ENCODE assay signal across 14 cellular contexts in genomic region chr14:95994593-95994928, GRCh38.
"Had no signal": no experiment of that assay in that cellular context is flagged by ENCODE, and none has a peak within 500 bp of the region (broad histone marks: within the 10 kb centered on the region; RNA-seq: fewer than 3 reads in every experiment).

No MANE protein-coding gene starts in this region.

- H2AFZ ChIP-seq: parathyroid adenoma had no signal

- H3K27ac ChIP-seq: parathyroid adenoma, psoas muscle, sigmoid colon, upper lobe of right lung had no signal

- H3K79me2 ChIP-seq: parathyroid adenoma had no signal

- H3K36me3 Mint-ChIP-seq: stimulated activated memory B cell treated with anti-CD40 and anti-IgM and Interleukin-4, amounts not matched to agents 10 μg/mL and 1 μg/mL and 100 μg/mL, for 72 hours had no signal

- DNase-seq: activated CD8-positive, alpha-beta memory T cell treated with anti-CD3 and anti-CD28 coated beads for 24 hours; activated gamma-delta T cell; activated naive CD4-positive, alpha-beta T cell treated with anti-CD3 and anti-CD28 coated beads, Interleukin-2, amount 50 U/mL, for 16 hours; left cardiac atrium; occipital lobe; psoas muscle; sigmoid colon; stimulated activated CD4-positive, alpha-beta T cell treated with anti-CD3 and anti-CD28 coated beads, Interleukin-4, amount 100 ng/mL, for 4 hours; upper lobe of right lung had no signal

- H3K4me1 Mint-ChIP-seq: stimulated activated memory B cell treated with anti-CD40 and anti-IgM and Interleukin-4, amounts not matched to agents 10 μg/mL and 1 μg/mL and 100 μg/mL, for 72 hours; stimulated activated naive CD8-positive, alpha-beta T cell treated with anti-CD3 and anti-CD28 coated beads, Interleukin-15, amount 100 ng/mL, for 72 hours had no signal

- H3K4me1 ChIP-seq: parathyroid adenoma, psoas muscle, sigmoid colon, upper lobe of right lung had no signal

- H3K36me3 ChIP-seq: sigmoid colon, upper lobe of right lung had no signal

- H3K4me3 ChIP-seq: psoas muscle, sigmoid colon, upper lobe of right lung had no signal

- ATAC-seq: left cardiac atrium; psoas muscle; stimulated activated memory B cell treated with anti-CD40 and anti-IgM and Interleukin-4, amounts not matched to agents 10 μg/mL and 1 μg/mL and 100 μg/mL, for 72 hours; stimulated activated naive CD8-positive, alpha-beta T cell treated with anti-CD3 and anti-CD28 coated beads, Interleukin-15, amount 100 ng/mL, for 72 hours had no signal

- H3K9ac ChIP-seq: parathyroid adenoma had no signal

- H3K4me3 Mint-ChIP-seq: naive B cell; neural crest cell; stimulated activated memory B cell treated with anti-CD40 and anti-IgM and Interleukin-4, amounts not matched to agents 10 μg/mL and 1 μg/mL and 100 μg/mL, for 72 hours; stimulated activated naive CD8-positive, alpha-beta T cell treated with anti-CD3 and anti-CD28 coated beads, Interleukin-15, amount 100 ng/mL, for 72 hours had no signal

- H3K27ac Mint-ChIP-seq: stimulated activated memory B cell treated with anti-CD40 and anti-IgM and Interleukin-4, amounts not matched to agents 10 μg/mL and 1 μg/mL and 100 μg/mL, for 72 hours; stimulated activated naive CD8-positive, alpha-beta T cell treated with anti-CD3 and anti-CD28 coated beads, Interleukin-15, amount 100 ng/mL, for 72 hours had no signal
